In genomic region chr16:85317704-85318103, GRCh38 we compare ENCODE assay signal across 1 cellular context.
TF ChIP-seq lines count a peak whose summit lies in the region.

No MANE protein-coding gene starts in this region.

TF ChIP-seq in H1, 55 proteins besides CTCF, POLR2A, EP300 and RAD21 (continued from another document):
- no peak for TF ChIP-seq NANOG (IDR thresholded peaks at IDR 0.05; ENCODE audit: insufficient read depth, low read depth, low read length, poor library complexity, severe bottlenecking)
- TF ChIP-seq MAFK (IDR thresholded peaks at IDR 0.05; ENCODE audit: low read depth, low read length), result no peak
- no peak for TF ChIP-seq EGR1 (IDR thresholded peaks at IDR 0.05; ENCODE audit: borderline replicate concordance, low read depth, low read length)
- no peak for TF ChIP-seq HDAC2 (IDR thresholded peaks at IDR 0.05; ENCODE audit: borderline replicate concordance in 1 of 2, low read depth in 2 of 2, low read length in 2 of 2)
- TF ChIP-seq, protein P1, sequence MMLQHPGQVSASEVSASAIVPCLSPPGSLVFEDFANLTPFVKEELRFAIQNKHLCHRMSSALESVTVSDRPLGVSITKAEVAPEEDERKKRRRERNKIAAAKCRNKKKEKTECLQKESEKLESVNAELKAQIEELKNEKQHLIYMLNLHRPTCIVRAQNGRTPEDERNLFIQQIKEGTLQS (IDR thresholded peaks at IDR 0.05; ENCODE audit: insufficient read depth, low read depth, low read length), result no peak
- TF ChIP-seq CEBPB (IDR thresholded peaks at IDR 0.05; ENCODE audit: low read depth, low read length), result no peak
- TF ChIP-seq GABPA (IDR thresholded peaks at IDR 0.05; ENCODE audit: borderline replicate concordance, insufficient read depth, low read length), result no peak
- TF ChIP-seq RFX5 (IDR thresholded peaks at IDR 0.05; ENCODE audit: borderline replicate concordance, low read depth, low read length), result no peak
- TF ChIP-seq RNF2 (IDR thresholded peaks at IDR 0.05; ENCODE audit: borderline replicate concordance, low read depth, low read length, missing control alignments, poor library complexity, severe bottlenecking), result no peak
- TF ChIP-seq YY1 (IDR thresholded peaks at IDR 0.05; ENCODE audit: low read depth, low read length), result no peak
- TF ChIP-seq CBX5 (IDR thresholded peaks at IDR 0.05; ENCODE audit: low read depth, low read length), result no peak
- TF ChIP-seq GTF2F1 (IDR thresholded peaks at IDR 0.05; ENCODE audit: borderline replicate concordance, low read depth, low read length), result no peak
- TF ChIP-seq SP1 (IDR thresholded peaks at IDR 0.05; ENCODE audit: low read depth, low read length), result no peak
- no peak for TF ChIP-seq FOSL1 (IDR thresholded peaks at IDR 0.05; ENCODE audit: insufficient read depth, low read depth, low read length)
- no peak for TF ChIP-seq TEAD4 (IDR thresholded peaks at IDR 0.05; ENCODE audit: low read depth, low read length)
- TF ChIP-seq KDM5A (IDR thresholded peaks at IDR 0.05; ENCODE audit: low read length), result no peak
